ENCODE assay signal across 1 cellular context in the genomic region with DNA sequence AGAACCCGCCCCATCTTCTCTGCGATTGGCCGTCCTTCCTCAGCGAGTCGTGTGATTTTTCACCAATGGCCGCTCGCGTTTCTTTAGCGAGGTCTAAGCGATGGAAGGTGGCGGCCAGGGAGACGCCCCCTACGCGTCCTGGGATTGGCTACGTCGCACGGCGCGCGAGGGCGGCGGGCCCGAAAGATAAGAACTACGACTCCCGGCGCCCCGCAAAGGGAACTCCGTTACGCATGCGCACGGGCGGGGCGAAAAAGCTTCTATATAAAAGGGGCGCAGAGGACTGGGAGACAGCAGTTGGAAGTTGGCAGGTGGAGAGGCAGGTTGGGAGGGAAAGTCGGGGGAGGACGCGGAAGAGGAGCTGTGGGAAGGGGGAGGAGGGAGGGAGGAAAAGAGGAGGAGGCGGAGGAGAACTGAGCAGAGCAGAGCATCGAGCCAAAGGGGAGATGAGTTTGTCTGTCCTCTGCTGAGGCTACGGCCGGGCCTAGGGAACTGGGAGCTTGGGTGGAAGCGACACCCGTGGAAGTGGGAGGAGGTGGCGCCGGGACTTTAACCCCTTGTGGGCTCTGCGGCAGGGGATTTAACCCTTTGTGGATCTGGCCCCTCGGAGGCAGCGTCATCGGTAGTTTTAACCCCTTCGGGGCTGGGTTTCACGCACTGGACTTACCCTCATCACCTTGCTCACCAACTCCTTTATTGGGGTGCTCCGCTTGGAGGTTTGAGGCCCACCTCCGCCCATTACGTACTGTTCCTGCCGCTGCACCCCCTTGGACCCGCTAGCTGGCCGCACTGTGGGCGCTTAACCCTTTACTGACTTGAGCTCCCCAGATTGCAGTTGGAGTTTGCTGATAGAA.
TF ChIP-seq lines count a peak whose summit lies in the region.

A gene with protein sequence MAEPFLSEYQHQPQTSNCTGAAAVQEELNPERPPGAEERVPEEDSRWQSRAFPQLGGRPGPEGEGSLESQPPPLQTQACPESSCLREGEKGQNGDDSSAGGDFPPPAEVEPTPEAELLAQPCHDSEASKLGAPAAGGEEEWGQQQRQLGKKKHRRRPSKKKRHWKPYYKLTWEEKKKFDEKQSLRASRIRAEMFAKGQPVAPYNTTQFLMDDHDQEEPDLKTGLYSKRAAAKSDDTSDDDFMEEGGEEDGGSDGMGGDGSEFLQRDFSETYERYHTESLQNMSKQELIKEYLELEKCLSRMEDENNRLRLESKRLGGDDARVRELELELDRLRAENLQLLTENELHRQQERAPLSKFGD (plus strand): TSS at position 293 of the 854 bp plus-strand sequence. CDS start 716 bp downstream, outside the sequence.

TF ChIP-seq in K562, 482 proteins besides CTCF, POLR2A, EP300 and RAD21 (continued from another document and continues in another):
- TF ChIP-seq, protein P1, sequence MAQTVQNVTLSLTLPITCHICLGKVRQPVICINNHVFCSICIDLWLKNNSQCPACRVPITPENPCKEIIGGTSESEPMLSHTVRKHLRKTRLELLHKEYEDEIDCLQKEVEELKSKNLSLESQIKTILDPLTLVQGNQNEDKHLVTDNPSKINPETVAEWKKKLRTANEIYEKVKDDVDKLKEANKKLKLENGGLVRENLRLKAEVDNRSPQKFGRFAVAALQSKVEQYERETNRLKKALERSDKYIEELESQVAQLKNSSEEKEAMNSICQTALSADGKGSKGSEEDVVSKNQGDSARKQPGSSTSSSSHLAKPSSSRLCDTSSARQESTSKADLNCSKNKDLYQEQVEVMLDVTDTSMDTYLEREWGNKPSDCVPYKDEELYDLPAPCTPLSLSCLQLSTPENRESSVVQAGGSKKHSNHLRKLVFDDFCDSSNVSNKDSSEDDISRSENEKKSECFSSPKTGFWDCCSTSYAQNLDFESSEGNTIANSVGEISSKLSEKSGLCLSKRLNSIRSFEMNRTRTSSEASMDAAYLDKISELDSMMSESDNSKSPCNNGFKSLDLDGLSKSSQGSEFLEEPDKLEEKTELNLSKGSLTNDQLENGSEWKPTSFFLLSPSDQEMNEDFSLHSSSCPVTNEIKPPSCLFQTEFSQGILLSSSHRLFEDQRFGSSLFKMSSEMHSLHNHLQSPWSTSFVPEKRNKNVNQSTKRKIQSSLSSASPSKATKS (CRISPR knock-in tag; IDR thresholded peaks at IDR 0.05), result peak; percentile 79; the same call in 1 of the 2 replicates
- no peak for TF ChIP-seq POLR3A (IDR thresholded peaks at IDR 0.05; ENCODE audit: borderline replicate concordance, extremely low read depth, insufficient read depth, insufficient read length)
- peak; percentile 76 for TF ChIP-seq ARID1B (IDR thresholded peaks at IDR 0.05)
- peak; percentile 27; the same call in 1 of the 2 replicates for TF ChIP-seq ZNF324 (CRISPR knock-in tag; IDR thresholded peaks at IDR 0.05)
- TF ChIP-seq ZNF347 (CRISPR knock-in tag; IDR thresholded peaks at IDR 0.05; ENCODE audit: low read depth), result 0 out of 2 replicates have a peak, but pooled peaks have one; percentile 36
- peak; percentile 98 for TF ChIP-seq PML (IDR thresholded peaks at IDR 0.05; ENCODE audit: low read length)
- TF ChIP-seq ZNF274 (IDR thresholded peaks at IDR 0.05; ENCODE audit: borderline replicate concordance, low read depth, low read length), result 0 out of 2 replicates have a peak, but pooled peaks have one; percentile 53
- peak; percentile 87 for TF ChIP-seq TOE1 (IDR thresholded peaks at IDR 0.05; ENCODE audit: borderline replicate concordance)
- no peak; the same call in 1 of the 2 replicates for TF ChIP-seq TOE1 (CRISPR knock-in tag; IDR thresholded peaks at IDR 0.05; ENCODE audit: borderline replicate concordance, low read depth)
- TF ChIP-seq, protein P2, sequence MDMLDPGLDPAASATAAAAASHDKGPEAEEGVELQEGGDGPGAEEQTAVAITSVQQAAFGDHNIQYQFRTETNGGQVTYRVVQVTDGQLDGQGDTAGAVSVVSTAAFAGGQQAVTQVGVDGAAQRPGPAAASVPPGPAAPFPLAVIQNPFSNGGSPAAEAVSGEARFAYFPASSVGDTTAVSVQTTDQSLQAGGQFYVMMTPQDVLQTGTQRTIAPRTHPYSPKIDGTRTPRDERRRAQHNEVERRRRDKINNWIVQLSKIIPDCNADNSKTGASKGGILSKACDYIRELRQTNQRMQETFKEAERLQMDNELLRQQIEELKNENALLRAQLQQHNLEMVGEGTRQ (CRISPR knock-in tag; IDR thresholded peaks at IDR 0.05), result no peak
- TF ChIP-seq ATF7 (IDR thresholded peaks at IDR 0.05), result peak; percentile 40; the same call in 1 of the 2 replicates
- TF ChIP-seq PYGO2 (tag; IDR thresholded peaks at IDR 0.05), result no peak
- TF ChIP-seq ATF1 (CRISPR knock-in tag; IDR thresholded peaks at IDR 0.05), result no peak
- TF ChIP-seq ATF1 (tag; IDR thresholded peaks at IDR 0.05), result peak; percentile 89
- TF ChIP-seq, protein P3, sequence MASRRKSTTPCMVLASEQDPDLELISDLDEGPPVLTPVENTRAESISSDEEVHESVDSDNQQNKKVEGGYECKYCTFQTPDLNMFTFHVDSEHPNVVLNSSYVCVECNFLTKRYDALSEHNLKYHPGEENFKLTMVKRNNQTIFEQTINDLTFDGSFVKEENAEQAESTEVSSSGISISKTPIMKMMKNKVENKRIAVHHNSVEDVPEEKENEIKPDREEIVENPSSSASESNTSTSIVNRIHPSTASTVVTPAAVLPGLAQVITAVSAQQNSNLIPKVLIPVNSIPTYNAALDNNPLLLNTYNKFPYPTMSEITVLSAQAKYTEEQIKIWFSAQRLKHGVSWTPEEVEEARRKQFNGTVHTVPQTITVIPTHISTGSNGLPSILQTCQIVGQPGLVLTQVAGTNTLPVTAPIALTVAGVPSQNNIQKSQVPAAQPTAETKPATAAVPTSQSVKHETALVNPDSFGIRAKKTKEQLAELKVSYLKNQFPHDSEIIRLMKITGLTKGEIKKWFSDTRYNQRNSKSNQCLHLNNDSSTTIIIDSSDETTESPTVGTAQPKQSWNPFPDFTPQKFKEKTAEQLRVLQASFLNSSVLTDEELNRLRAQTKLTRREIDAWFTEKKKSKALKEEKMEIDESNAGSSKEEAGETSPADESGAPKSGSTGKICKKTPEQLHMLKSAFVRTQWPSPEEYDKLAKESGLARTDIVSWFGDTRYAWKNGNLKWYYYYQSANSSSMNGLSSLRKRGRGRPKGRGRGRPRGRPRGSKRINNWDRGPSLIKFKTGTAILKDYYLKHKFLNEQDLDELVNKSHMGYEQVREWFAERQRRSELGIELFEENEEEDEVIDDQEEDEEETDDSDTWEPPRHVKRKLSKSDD (conservative IDR thresholded peaks at IDR 0.05; ENCODE audit: low read length), result 0 out of 2 replicates have a peak, but pooled peaks have one; percentile 20
- TF ChIP-seq GATAD2B (IDR thresholded peaks at IDR 0.05; ENCODE audit: borderline replicate concordance), result peak; percentile 99
- TF ChIP-seq FOXJ3 (CRISPR knock-in tag; IDR thresholded peaks at IDR 0.05), result no peak
- TF ChIP-seq MTF1 (CRISPR knock-in tag; IDR thresholded peaks at IDR 0.05; ENCODE audit: borderline replicate concordance), result no peak
- TF ChIP-seq, protein P4, sequence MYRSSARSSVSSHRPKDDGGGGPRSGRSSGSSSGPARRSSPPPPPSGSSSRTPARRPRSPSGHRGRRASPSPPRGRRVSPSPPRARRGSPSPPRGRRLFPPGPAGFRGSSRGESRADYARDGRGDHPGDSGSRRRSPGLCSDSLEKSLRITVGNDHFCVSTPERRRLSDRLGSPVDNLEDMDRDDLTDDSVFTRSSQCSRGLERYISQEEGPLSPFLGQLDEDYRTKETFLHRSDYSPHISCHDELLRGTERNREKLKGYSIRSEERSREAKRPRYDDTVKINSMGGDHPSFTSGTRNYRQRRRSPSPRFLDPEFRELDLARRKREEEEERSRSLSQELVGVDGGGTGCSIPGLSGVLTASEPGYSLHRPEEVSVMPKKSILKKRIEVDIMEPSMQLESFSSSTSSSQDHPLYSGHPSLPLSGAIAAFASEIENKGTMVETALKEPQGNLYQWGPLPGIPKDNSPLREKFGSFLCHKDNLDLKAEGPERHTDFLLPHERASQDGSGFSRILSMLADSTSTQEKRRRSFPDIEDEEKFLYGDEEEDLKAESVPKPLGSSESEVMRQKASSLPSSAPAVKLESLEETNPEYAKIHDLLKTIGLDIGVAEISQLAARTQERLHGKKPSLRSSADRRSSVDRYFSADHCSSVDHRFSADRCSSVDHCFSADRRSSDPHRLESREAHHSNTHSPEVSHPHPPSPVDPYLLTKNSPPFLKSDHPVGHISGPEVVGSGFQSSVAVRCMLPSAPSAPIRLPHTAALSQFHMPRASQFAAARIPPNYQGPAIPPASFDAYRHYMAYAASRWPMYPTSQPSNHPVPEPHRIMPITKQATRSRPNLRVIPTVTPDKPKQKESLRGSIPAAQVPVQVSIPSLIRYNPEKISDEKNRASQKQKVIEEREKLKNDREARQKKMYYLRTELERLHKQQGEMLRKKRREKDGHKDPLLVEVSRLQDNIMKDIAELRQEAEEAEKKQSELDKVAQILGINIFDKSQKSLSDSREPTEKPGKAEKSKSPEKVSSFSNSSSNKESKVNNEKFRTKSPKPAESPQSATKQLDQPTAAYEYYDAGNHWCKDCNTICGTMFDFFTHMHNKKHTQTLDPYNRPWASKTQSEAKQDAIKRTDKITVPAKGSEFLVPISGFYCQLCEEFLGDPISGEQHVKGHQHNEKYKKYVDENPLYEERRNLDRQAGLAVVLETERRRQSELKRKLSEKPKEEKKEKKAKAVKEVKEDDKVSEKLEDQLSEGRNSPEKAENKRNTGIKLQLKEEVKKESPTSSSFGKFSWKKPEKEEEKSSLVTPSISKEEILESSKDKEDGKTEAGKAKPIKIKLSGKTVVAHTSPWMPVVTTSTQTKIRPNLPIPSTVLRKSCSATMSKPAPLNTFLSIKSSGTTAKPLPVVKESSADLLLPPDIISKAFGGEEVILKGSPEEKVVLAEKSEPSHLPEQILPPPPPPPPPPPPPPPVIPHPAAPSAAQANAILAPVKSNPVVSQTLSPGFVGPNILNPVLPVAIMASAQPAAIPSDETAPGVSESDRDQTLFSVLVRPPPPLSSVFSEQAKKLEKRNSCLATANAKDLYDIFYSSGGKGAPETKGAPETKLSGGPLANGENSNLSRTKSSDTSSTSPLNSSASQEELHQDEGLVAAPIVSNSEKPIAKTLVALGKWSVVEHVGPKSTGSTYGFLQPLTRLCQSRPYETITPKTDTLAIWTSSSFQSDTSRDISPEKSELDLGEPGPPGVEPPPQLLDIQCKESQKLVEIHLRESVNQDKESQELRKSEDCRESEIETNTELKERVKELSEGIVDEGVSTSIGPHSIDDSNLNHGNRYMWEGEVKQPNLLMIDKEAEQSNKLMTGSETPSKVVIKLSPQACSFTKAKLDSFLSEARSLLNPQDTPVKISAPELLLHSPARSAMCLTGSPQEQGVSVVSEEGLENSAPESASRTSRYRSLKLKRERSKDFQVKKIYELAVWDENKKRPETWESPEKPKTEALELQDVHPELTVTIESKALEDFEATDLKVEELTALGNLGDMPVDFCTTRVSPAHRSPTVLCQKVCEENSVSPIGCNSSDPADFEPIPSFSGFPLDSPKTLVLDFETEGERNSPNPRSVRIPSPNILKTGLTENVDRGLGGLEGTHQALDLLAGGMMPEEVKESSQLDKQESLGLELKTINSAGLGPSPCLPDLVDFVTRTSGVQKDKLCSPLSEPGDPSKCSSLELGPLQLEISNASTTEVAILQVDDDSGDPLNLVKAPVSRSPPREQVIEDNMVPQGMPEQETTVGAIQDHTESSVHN (IDR thresholded peaks at IDR 0.05; ENCODE audit: borderline replicate concordance in 1 of 2, low read depth in 1 of 2), result peak in 1 of 2 experiments; percentile 67; a peak in 2 of 4 replicates
- no peak; the same call in 1 of the 2 replicates for TF ChIP-seq ZNF695 (CRISPR knock-in tag; IDR thresholded peaks at IDR 0.05)
- TF ChIP-seq, protein P5, sequence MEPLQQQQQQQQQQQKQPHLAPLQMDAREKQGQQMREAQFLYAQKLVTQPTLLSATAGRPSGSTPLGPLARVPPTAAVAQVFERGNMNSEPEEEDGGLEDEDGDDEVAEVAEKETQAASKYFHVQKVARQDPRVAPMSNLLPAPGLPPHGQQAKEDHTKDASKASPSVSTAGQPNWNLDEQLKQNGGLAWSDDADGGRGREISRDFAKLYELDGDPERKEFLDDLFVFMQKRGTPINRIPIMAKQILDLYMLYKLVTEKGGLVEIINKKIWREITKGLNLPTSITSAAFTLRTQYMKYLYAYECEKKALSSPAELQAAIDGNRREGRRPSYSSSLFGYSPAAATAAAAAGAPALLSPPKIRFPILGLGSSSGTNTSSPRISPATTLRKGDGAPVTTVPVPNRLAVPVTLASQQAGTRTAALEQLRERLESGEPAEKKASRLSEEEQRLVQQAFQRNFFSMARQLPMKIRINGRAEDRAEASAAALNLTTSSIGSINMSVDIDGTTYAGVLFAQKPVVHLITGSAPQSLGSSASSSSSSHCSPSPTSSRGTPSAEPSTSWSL (CRISPR knock-in tag; IDR thresholded peaks at IDR 0.05; ENCODE audit: borderline replicate concordance), result no peak
- no peak; the same call in 1 of the 2 replicates for TF ChIP-seq HMG20A (CRISPR knock-in tag; conservative IDR thresholded peaks at IDR 0.05)
- TF ChIP-seq ZNF311 (CRISPR knock-in tag; IDR thresholded peaks at IDR 0.05), result no peak
- peak; percentile 77; the same call in 1 of the 2 replicates for TF ChIP-seq RHOXF2B (CRISPR knock-in tag; conservative IDR thresholded peaks at IDR 0.05)
- no peak; the same call in 1 of the 2 replicates for TF ChIP-seq FOSL1 (tag; conservative IDR thresholded peaks at IDR 0.05)
- no peak for TF ChIP-seq ZNF583 (CRISPR knock-in tag; IDR thresholded peaks at IDR 0.05)
- TF ChIP-seq HDAC3 (IDR thresholded peaks at IDR 0.05; ENCODE audit: borderline replicate concordance, partially characterized antibody), result no peak
- TF ChIP-seq, protein P6, sequence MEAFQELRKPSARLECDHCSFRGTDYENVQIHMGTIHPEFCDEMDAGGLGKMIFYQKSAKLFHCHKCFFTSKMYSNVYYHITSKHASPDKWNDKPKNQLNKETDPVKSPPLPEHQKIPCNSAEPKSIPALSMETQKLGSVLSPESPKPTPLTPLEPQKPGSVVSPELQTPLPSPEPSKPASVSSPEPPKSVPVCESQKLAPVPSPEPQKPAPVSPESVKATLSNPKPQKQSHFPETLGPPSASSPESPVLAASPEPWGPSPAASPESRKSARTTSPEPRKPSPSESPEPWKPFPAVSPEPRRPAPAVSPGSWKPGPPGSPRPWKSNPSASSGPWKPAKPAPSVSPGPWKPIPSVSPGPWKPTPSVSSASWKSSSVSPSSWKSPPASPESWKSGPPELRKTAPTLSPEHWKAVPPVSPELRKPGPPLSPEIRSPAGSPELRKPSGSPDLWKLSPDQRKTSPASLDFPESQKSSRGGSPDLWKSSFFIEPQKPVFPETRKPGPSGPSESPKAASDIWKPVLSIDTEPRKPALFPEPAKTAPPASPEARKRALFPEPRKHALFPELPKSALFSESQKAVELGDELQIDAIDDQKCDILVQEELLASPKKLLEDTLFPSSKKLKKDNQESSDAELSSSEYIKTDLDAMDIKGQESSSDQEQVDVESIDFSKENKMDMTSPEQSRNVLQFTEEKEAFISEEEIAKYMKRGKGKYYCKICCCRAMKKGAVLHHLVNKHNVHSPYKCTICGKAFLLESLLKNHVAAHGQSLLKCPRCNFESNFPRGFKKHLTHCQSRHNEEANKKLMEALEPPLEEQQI (IDR thresholded peaks at IDR 0.05), result no peak
- TF ChIP-seq ARNT (IDR thresholded peaks at IDR 0.05), result peak; percentile 51 to 82; a peak in 3 of 4 replicates
